In genomic region chr1:198583209-198583802, GRCh38 we compare ENCODE assay signal across 3 cellular contexts. TPM values are rescaled to one million over a fixed set of nuclear protein-coding genes. Genes with fewer than 3 reads are reported as not detected.
"Had no signal": no experiment of that assay in that cellular context is flagged by ENCODE, and none has a peak within 500 bp of the region (broad histone marks: within the 10 kb centered on the region; RNA-seq: fewer than 3 reads in every experiment).

No MANE protein-coding gene starts in this region.

RNA-seq across cellular contexts. Expression of gene ATP6V1G3, which starts 42.8 kb away (rescaled TPM):
- total RNA-seq: GM23248, H9, HT-29 had no signal

RNA-seq across cellular contexts. Expression of gene PTPRC, which starts 55.5 kb away (rescaled TPM):
- total RNA-seq: H9, HT-29 had no signal
